ENCODE assay signal across 13 cellular contexts in genomic region chr5:81232449-81233079, GRCh38. TPM values are rescaled to one million over a fixed set of nuclear protein-coding genes. Genes with fewer than 3 reads are reported as not detected.
DNase-seq lines count a peak whose midpoint lies in the region; ATAC-seq and TF ChIP-seq lines count a peak whose summit lies in the region.
"Had no signal": no experiment of that assay in that cellular context is flagged by ENCODE, and none has a peak within 500 bp of the region (broad histone marks: within the 10 kb centered on the region; RNA-seq: fewer than 3 reads in every experiment).

No MANE protein-coding gene starts in this region.

- H3K4me3 ChIP-seq in gastroesophageal sphincter = peak overlapping the region; percentile 29 to 48
- peak overlapping the region in 3 of 4 donors; percentile 17 to 46 (median 34) for H3K4me3 ChIP-seq in upper lobe of left lung

- no peak for TF ChIP-seq CTCF in VCaP (conservative IDR thresholded peaks at IDR 0.05)
- TF ChIP-seq CTCF in gastroesophageal sphincter (IDR thresholded peaks at IDR 0.05) = no peak
- TF ChIP-seq CTCF in nephron (IDR thresholded peaks at IDR 0.05; ENCODE audit: unreplicated experiment in 3 of 3) = no peak
- no peak for TF ChIP-seq CTCF in upper lobe of left lung (IDR thresholded peaks at IDR 0.05)

- H3K27ac Mint-ChIP-seq in nephron = peak overlapping the region; percentile 88 to 97 (median 94)
- H3K27ac Mint-ChIP-seq: activated T-cell treated with anti-CD3 and anti-CD28 coated beads, Interleukin-2, amount 50 U/mL, for 72 hours; naive thymus-derived CD4-positive, alpha-beta T cell had no signal

- H3K27me3 ChIP-seq in gastroesophageal sphincter = no peaks in the 10 kb centered on the region
- no peaks in the 10 kb centered on the region for H3K27me3 ChIP-seq in upper lobe of left lung

- DNase-seq in upper lobe of left lung = peak in 1 of 2 donors; percentile 48
- no peak for DNase-seq in NCI-H748 (lab: John Stamatoyannopoulos, UW; ENCODE audit: unreplicated experiment)
- no peak for DNase-seq in activated CD4-positive, alpha-beta T cell treated with anti-CD3 and anti-CD28 coated beads for 1 hour
- no peak for DNase-seq in NCI-H2196 (lab: John Stamatoyannopoulos, UW; ENCODE audit: unreplicated experiment)
- DNase-seq in NCI-H524 (lab: John Stamatoyannopoulos, UW) = no peak
- DNase-seq: activated T-cell treated with anti-CD3 and anti-CD28 coated beads, Interleukin-2, amount 50 U/mL, for 72 hours; GDM1; naive thymus-derived CD4-positive, alpha-beta T cell; NCI-H2171 treated with DMSO at 0.1 percent for 48 hours; SW 1271 had no signal

- H3K27ac ChIP-seq in VCaP (0 out of 2 replicates have a peak overlapping the region, but pooled peaks have one; percentile 5), gastroesophageal sphincter (peak overlapping the region; percentile 64 to 83 (median 82)), upper lobe of left lung (peak overlapping the region in 3 of 4 donors; percentile 27 to 38 (median 31))

- ATAC-seq in gastroesophageal sphincter = peak; percentile 63
- ATAC-seq in upper lobe of left lung (ENCODE audit: low FRiP score in 2 of 2) = peak; percentile 12 to 20
- ATAC-seq: naive thymus-derived CD4-positive, alpha-beta T cell had no signal

- no peaks in the 10 kb centered on the region for H3K9me3 ChIP-seq in gastroesophageal sphincter
- no peaks in the 10 kb centered on the region for H3K9me3 ChIP-seq in upper lobe of left lung

- no peaks in the 10 kb centered on the region for H3K36me3 ChIP-seq in gastroesophageal sphincter
- no peaks in the 10 kb centered on the region for H3K36me3 ChIP-seq in upper lobe of left lung

- WGBS in gastroesophageal sphincter (ENCODE audit: low coverage in 1 of 2), 2 donors = 4% methylated on average over 6 of the region's 12 CpGs; no CpG with 5 or more reads in 1 of the 2 donors
- 80 to 84% methylated on average over 12 of the region's 12 CpGs for WGBS in upper lobe of left lung, 2 donors

- peak overlapping the region; percentile 82 to 86 (median 83) for H3K4me3 Mint-ChIP-seq in nephron

- H3K9me3 Mint-ChIP-seq in nephron = no peaks in the 10 kb centered on the region
- H3K9me3 Mint-ChIP-seq: activated T-cell treated with anti-CD3 and anti-CD28 coated beads, Interleukin-2, amount 50 U/mL, for 72 hours had no signal

- H3K4me1 ChIP-seq in gastroesophageal sphincter (peaks cover 4 to 43% (median 10%) of the 10 kb centered on the region in 3 donors), upper lobe of left lung (peaks cover 9 to 22% (median 15%) of the 10 kb centered on the region in 4 donors)

- TF ChIP-seq EP300 in gastroesophageal sphincter (IDR thresholded peaks at IDR 0.05) = no peak
- TF ChIP-seq EP300 in upper lobe of left lung (IDR thresholded peaks at IDR 0.05) = no peak

- TF ChIP-seq POLR2A in gastroesophageal sphincter (IDR thresholded peaks at IDR 0.05) (no peak), upper lobe of left lung (IDR thresholded peaks at IDR 0.05) (no peak)

- H3K4me1 Mint-ChIP-seq in nephron = peaks cover 71% of the 10 kb centered on the region

- H3K36me3 Mint-ChIP-seq in nephron (ENCODE audit: low read depth) = peaks cover 6% of the 10 kb centered on the region

- peaks cover 4% of the 10 kb centered on the region for H3K27me3 Mint-ChIP-seq in nephron (ENCODE audit: low read depth)
- H3K27me3 Mint-ChIP-seq: naive thymus-derived CD4-positive, alpha-beta T cell had no signal

RNA-seq across cellular contexts. Expression of gene CKMT2, which starts 0.6 kb away (rescaled TPM):
- 10 to 100 TPM in 3 of 4 donors, 1 to 10 TPM in 1; 3.9 to 33.6 (median 14.2) TPM for total RNA-seq in gastroesophageal sphincter
- total RNA-seq in upper lobe of left lung = 1 to 10 TPM in 3 of 6 donors, not detected in 3; 2.1 to 2.7 (median 2.3) TPM
- total RNA-seq: activated T-cell treated with anti-CD3 and anti-CD28 coated beads, Interleukin-2, amount 50 U/mL, for 72 hours; naive thymus-derived CD4-positive, alpha-beta T cell had no signal

Comparison
In these comparisons a context has a peak if more than half of its experiments do, and no peak if none do; other contexts are left out.
1. H3K27ac ChIP-seq: peak in every context shown above with its lines; median percentile 82 in gastroesophageal sphincter; 31 in upper lobe of left lung; 5 in VCaP.